In genomic region chr4:65834707-65835106, GRCh38 we compare ENCODE assay signal across 25 cellular contexts.
A peak's percentile ranks its signal among the peaks of the same experiment; 100 is the strongest.
DNase-seq lines count a peak whose midpoint lies in the region; ATAC-seq, FAIRE-seq and TF ChIP-seq lines count a peak whose summit lies in the region.
"Had no signal": no experiment of that assay in that cellular context is flagged by ENCODE, and none has a peak within 500 bp of the region (broad histone marks: within the 10 kb centered on the region; RNA-seq: fewer than 3 reads in every experiment).

No MANE protein-coding gene starts in this region.

- no peak overlapping the region for H3K9ac ChIP-seq in K562 (ENCODE audit: insufficient read depth in 1 of 2, low read depth in 2 of 2, low read length in 2 of 2)
- H3K9ac ChIP-seq: BLaER1 had no signal

- H3K36me3 ChIP-seq in K562 (ENCODE audit: control insufficient read depth, insufficient read depth, low read length), result no peaks in the 10 kb centered on the region
- H3K36me3 ChIP-seq: BE2C, BLaER1 had no signal

- POLR2A ChIA-PET in A549 (lab: Yijun Ruan, JAX) (no interaction called here), K562 (lab: Yijun Ruan, JAX) (no interaction called here)

- H3K9me3 ChIP-seq in A549 (no peaks in the 10 kb centered on the region), K562 (replicated peaks; ENCODE audit: control insufficient read depth, insufficient read depth, low read depth, low read length) (no peaks in the 10 kb centered on the region)
- H3K9me3 ChIP-seq: BE2C, BLaER1 had no signal

- H3K4me2 ChIP-seq in A549 (no peak overlapping the region), K562 (ENCODE audit: insufficient read depth, low read length) (no peak overlapping the region)
- H3K4me2 ChIP-seq: BLaER1 had no signal

- TF ChIP-seq CTCF in A549 (IDR thresholded peaks at IDR 0.05), result no peak
- no peak for TF ChIP-seq CTCF in K562 (IDR thresholded peaks at IDR 0.05 in 2 of 3, conservative IDR thresholded peaks at IDR 0.05 in 1 of 3; ENCODE audit: insufficient read depth in 2 of 3, low read depth in 1 of 3, low read length in 3 of 3)

- ATAC-seq in A549 (no peak), K562 (no peak)
- ATAC-seq: GM12878 had no signal

- CTCF ChIA-PET in A549 (lab: Yijun Ruan, JAX), result no interaction called here
- CTCF ChIA-PET in K562 (lab: Yijun Ruan, JAX; ENCODE audit: low intra/inter-chr PET ratio), result no interaction called here

- TF ChIP-seq POLR2A in A549 (IDR thresholded peaks at IDR 0.05; ENCODE audit: low read length) (no peak), K562 (conservative IDR thresholded peaks at IDR 0.05) (no peak)

- peak; percentile 47 for FAIRE-seq in A204.1 (lab: Jason Lieb, UNC)
- no peak for FAIRE-seq in A549 (lab: Jason Lieb, UNC)
- FAIRE-seq in K562 (lab: Jason Lieb, UNC), result no peak
- FAIRE-seq: GM12878, GM12892, GM18507 had no signal

- intact Hi-C loops in K562 (cut with micrococcal nuclease), result no loop called here

- no peak for TF ChIP-seq RAD21 in A549 (conservative IDR thresholded peaks at IDR 0.05 in 1 of 2, IDR thresholded peaks at IDR 0.05 in 1 of 2)
- TF ChIP-seq RAD21 in K562 (CRISPR knock-in tag; conservative IDR thresholded peaks at IDR 0.05 in 1 of 2, IDR thresholded peaks at IDR 0.05 in 1 of 2), result no peak

- H3K27me3 ChIP-seq in K562 (ENCODE audit: control insufficient read depth in 2 of 2, insufficient read depth in 2 of 2, low read length in 2 of 2), result no peaks in the 10 kb centered on the region
- H3K27me3 ChIP-seq: BE2C, BLaER1 had no signal

- DNase-seq in A549 (ENCODE audit: low read depth in 1 of 2, low spot score in 1 of 2), result no peak
- DNase-seq in K562 (ENCODE audit: extremely low read depth in 1 of 4, low spot score in 3 of 4), result no peak
- no peak for DNase-seq in kidney tubule cell (ENCODE audit: low spot score)
- DNase-seq in T1000 (lab: John Stamatoyannopoulos, UW), result no peak
- DNase-seq in iPS-NIHi7 (ENCODE audit: extremely low spot score), result no peak
- DNase-seq: 8988T; ACHN; BE2C; C1 segment of cervical spinal cord; CD4-positive, alpha-beta memory T cell; CD4-positive, CD25-positive, alpha-beta regulatory T cell; CD8-positive, alpha-beta memory T cell; COR-L47; DMS 273 treated with DMSO at 0.1 percent for 48 hours; DMS153; DMS53; DMS79; DND-41; EL; GDM1 had no signal

- H2AFZ ChIP-seq in K562 (ENCODE audit: low read depth, low read length), result no peak overlapping the region

- no peaks in the 10 kb centered on the region for H4K20me1 ChIP-seq in K562 (replicated peaks; ENCODE audit: control insufficient read depth, insufficient read depth, low read length)
- H4K20me1 ChIP-seq: BLaER1 had no signal

- no peaks in the 10 kb centered on the region for H3K79me2 ChIP-seq in K562 (ENCODE audit: control insufficient read depth, insufficient read depth, low read length)

- H3K4me1 ChIP-seq in A549 (no peaks in the 10 kb centered on the region), K562 (replicated peaks in 1 of 2; ENCODE audit: control insufficient read depth in 2 of 2, insufficient read depth in 2 of 2, low read length in 2 of 2) (no peaks in the 10 kb centered on the region)
- H3K4me1 ChIP-seq: BE2C, BLaER1 had no signal

- no peaks in the 10 kb centered on the region for H3K9me1 ChIP-seq in K562 (ENCODE audit: control insufficient read depth, insufficient read depth, low read length)

- in situ Hi-C loops in K562 (cut with MboI), result no loop called here

- H3K27ac ChIP-seq in A549, result no peak overlapping the region
- no peak overlapping the region for H3K27ac ChIP-seq in K562 (ENCODE audit: extremely low read depth, low read depth, low read length)
- H3K27ac ChIP-seq: BLaER1 had no signal

- H3K4me3 ChIP-seq in A549 (no peak overlapping the region), K562 (no peak overlapping the region)
- H3K4me3 ChIP-seq: BLaER1, GM12878 had no signal

- no TSS peak for BruUV-seq in K562 (replicated peaks; lab: Mats Ljungman, UMichigan)

- no peak for TF ChIP-seq EP300 in A549 (IDR thresholded peaks at IDR 0.05)
- no peak for TF ChIP-seq EP300 in K562 (IDR thresholded peaks at IDR 0.05; ENCODE audit: low read length)

TF ChIP-seq in A549, 52 proteins besides CTCF, POLR2A, EP300 and RAD21:
- TF ChIP-seq MYC (IDR thresholded peaks at IDR 0.05; ENCODE audit: borderline replicate concordance, low read length) (no peak), MAFK (IDR thresholded peaks at IDR 0.05; ENCODE audit: partially characterized antibody) (peak; percentile 96), USF2 (IDR thresholded peaks at IDR 0.05) (no peak), FOSB (CRISPR knock-in tag; IDR thresholded peaks at IDR 0.05) (no peak), GATA3 (IDR thresholded peaks at IDR 0.05; ENCODE audit: borderline replicate concordance) (no peak)
TF ChIP-seq in A549: peak in this region for 1.

TF ChIP-seq in K562, 482 proteins besides CTCF, POLR2A, EP300 and RAD21:
- TF ChIP-seq MAFF (IDR thresholded peaks at IDR 0.05; ENCODE audit: low read length) (peak; percentile 98), C11orf30 (IDR thresholded peaks at IDR 0.05; ENCODE audit: low read depth) (peak; percentile 86), MAFK (IDR thresholded peaks at IDR 0.05; ENCODE audit: low read length) (peak; percentile 99), MAFG (tag; conservative IDR thresholded peaks at IDR 0.05) (peak; percentile 92), ZNF316 (IDR thresholded peaks at IDR 0.05) (peak; percentile 95), MYBL2 (IDR thresholded peaks at IDR 0.05; ENCODE audit: low read depth) (no peak), MYBL2 (CRISPR knock-in tag; IDR thresholded peaks at IDR 0.05; ENCODE audit: borderline replicate concordance) (no peak)
